ENCODE assay signal across 8 cellular contexts in genomic region chr11:83292709-83293435, GRCh38. TPM values are rescaled to one million over a fixed set of nuclear protein-coding genes. Genes with fewer than 3 reads are reported as not detected.
DNase-seq lines count a peak whose midpoint lies in the region; ATAC-seq, FAIRE-seq and TF ChIP-seq lines count a peak whose summit lies in the region.

No MANE protein-coding gene starts in this region.

- ATAC-seq in GM21367 (IDR thresholded peaks at IDR 0.05; ENCODE audit: unreplicated experiment) (peak; percentile 53), K562 (peak; percentile 85)

- WGBS in K562 (ENCODE audit: insufficient coverage, low coverage, missing lambda C conversion rate), result 35% methylated on average over 7 of the region's 7 CpGs
- 54 to 63% (median 57%) methylated on average over 7 of the region's 7 CpGs for WGBS in spleen, 5 donors

- in situ Hi-C loops in K562 (cut with MboI), result no loop called here

- H3K36me3 ChIP-seq in PC-9 (ENCODE audit: low read depth), result no peaks in the 10 kb centered on the region
- no peaks in the 10 kb centered on the region for H3K36me3 ChIP-seq in K562 (ENCODE audit: control insufficient read depth, insufficient read depth, low read length)
- H3K36me3 ChIP-seq in spleen, result no peaks in the 10 kb centered on the region

- no peaks in the 10 kb centered on the region for H3K4me1 ChIP-seq in PC-9 (replicated peaks; ENCODE audit: insufficient read depth)
- no peaks in the 10 kb centered on the region; a peak in 1 of 5 replicates for H3K4me1 ChIP-seq in K562 (replicated peaks in 1 of 2; ENCODE audit: control insufficient read depth in 2 of 2, insufficient read depth in 2 of 2, low read length in 2 of 2)
- H3K4me1 ChIP-seq in spleen, result peaks cover 0 to 10% (median 7%) of the 10 kb centered on the region in 6 donors

- H3K9me3 Mint-ChIP-seq in immature natural killer cell, result no peaks in the 10 kb centered on the region

- peak overlapping the region in 2 of 6 donors; percentile 50 to 65 for H3K27ac Mint-ChIP-seq in immature natural killer cell

- H3K9ac ChIP-seq in K562 (ENCODE audit: insufficient read depth in 1 of 2, low read depth in 2 of 2, low read length in 2 of 2), result no peak overlapping the region

- no peaks in the 10 kb centered on the region for H3K9me2 ChIP-seq in PC-9 (ENCODE audit: insufficient read depth)

- H3K4me3 ChIP-seq in PC-9, result no peak overlapping the region
- no peak overlapping the region for H3K4me3 ChIP-seq in K562
- H3K4me3 ChIP-seq in spleen, result peak overlapping the region in 1 of 8 donors; percentile 35

- no peaks in the 10 kb centered on the region for H3K27me3 ChIP-seq in PC-9 (ENCODE audit: insufficient read depth, low read depth)
- H3K27me3 ChIP-seq in K562 (ENCODE audit: control insufficient read depth in 2 of 2, insufficient read depth in 2 of 2, low read length in 2 of 2), result peaks cover 0 to 5% of the 10 kb centered on the region in 2 experiments; a peak in 4 of 5 replicates
- no peaks in the 10 kb centered on the region for H3K27me3 ChIP-seq in spleen (replicated peaks in 1 of 7)

- H3K36me3 Mint-ChIP-seq in immature natural killer cell, result no peaks in the 10 kb centered on the region

- H3K79me2 ChIP-seq in PC-9 (ENCODE audit: low read depth) (no peaks in the 10 kb centered on the region), K562 (ENCODE audit: control insufficient read depth, insufficient read depth, low read length) (no peaks in the 10 kb centered on the region)

- no peaks in the 10 kb centered on the region for H3F3A ChIP-seq in PC-9 (ENCODE audit: insufficient read depth, low read depth)

- peaks cover 2 to 8% (median 8%) of the 10 kb centered on the region in 3 donors for H3K27me3 Mint-ChIP-seq in immature natural killer cell (ENCODE audit: low read depth in 3 of 3)

- H3K27ac ChIP-seq in PC-9 (no peak overlapping the region), K562 (ENCODE audit: extremely low read depth, low read depth, low read length) (no peak overlapping the region), spleen (no peak overlapping the region)

- TF ChIP-seq CTCF in PC-9 (conservative IDR thresholded peaks at IDR 0.05), result peak; percentile 83
- TF ChIP-seq CTCF in K562 (IDR thresholded peaks at IDR 0.05 in 2 of 3, conservative IDR thresholded peaks at IDR 0.05 in 1 of 3; ENCODE audit: insufficient read depth in 2 of 3, low read depth in 1 of 3, low read length in 3 of 3), result peak; percentile 57 to 74 (median 64)
- TF ChIP-seq CTCF in spleen (IDR thresholded peaks at IDR 0.05 in 8 of 11, conservative IDR thresholded peaks at IDR 0.05 in 3 of 11), result peak; percentile 15 to 76 (median 63)

- DNase-seq in NCI-H2171 treated with DMSO at 0.1 percent for 48 hours (lab: John Stamatoyannopoulos, UW) (peak; percentile 6), NCI-H2171 (lab: John Stamatoyannopoulos, UW) (no peak), HS-5 (ENCODE audit: low read depth) (peak; percentile 56), PC-9 (peak in 1 of 2 experiments; percentile 14), K562 (ENCODE audit: extremely low read depth in 1 of 4, low spot score in 3 of 4) (peak; percentile 35 to 67 (median 45)), immature natural killer cell (peak in 2 of 3 donors; percentile 13 to 29), spleen (no peak)

- CTCF ChIA-PET in PC-9 (lab: Charles Lee), result interaction anchor here (0.6 to 1.9 kb wide), 10 partner anchors 10 to 524 kb away, joined by 3 to 10 read pairs (median 4); no protein-coding TSS in a partner anchor
- CTCF ChIA-PET in K562 (lab: Yijun Ruan, JAX; ENCODE audit: low intra/inter-chr PET ratio), result interaction anchor here (1.4 kb wide), 1 partner anchor 431 kb away, joined by 3 read pairs; no protein-coding TSS in a partner anchor

- TF ChIP-seq POLR2A in K562 (conservative IDR thresholded peaks at IDR 0.05) (no peak), spleen (IDR thresholded peaks at IDR 0.05) (no peak)

- no peaks in the 10 kb centered on the region for H3K9me3 ChIP-seq in PC-9 (ENCODE audit: insufficient read depth, low read depth)
- no peaks in the 10 kb centered on the region for H3K9me3 ChIP-seq in K562 (replicated peaks; ENCODE audit: control insufficient read depth, insufficient read depth, low read depth, low read length)
- no peaks in the 10 kb centered on the region for H3K9me3 ChIP-seq in spleen

- H3K4me2 ChIP-seq in PC-9 (peak overlapping the region; percentile 16; the same call in 1 of the 2 replicates), K562 (ENCODE audit: insufficient read depth, low read length) (peak overlapping the region; percentile 27; the same call in 1 of the 2 replicates)

- TF ChIP-seq EP300 in K562 (IDR thresholded peaks at IDR 0.05; ENCODE audit: low read length), result no peak

- peak; percentile 70 for FAIRE-seq in K562 (lab: Jason Lieb, UNC)

- no peaks in the 10 kb centered on the region for H3K9me1 ChIP-seq in K562 (ENCODE audit: control insufficient read depth, insufficient read depth, low read length)

- peak; percentile 46 to 55 for TF ChIP-seq RAD21 in K562 (CRISPR knock-in tag; conservative IDR thresholded peaks at IDR 0.05 in 1 of 2, IDR thresholded peaks at IDR 0.05 in 1 of 2)

- H3K4me1 Mint-ChIP-seq in immature natural killer cell, result peaks cover 3 to 6% of the 10 kb centered on the region in 2 donors

- no peak overlapping the region for H2AFZ ChIP-seq in PC-9
- H2AFZ ChIP-seq in K562 (ENCODE audit: low read depth, low read length), result no peak overlapping the region

- POLR2A ChIA-PET in PC-9 (lab: Charles Lee; ENCODE audit: unreplicated experiment) (interaction anchor here (0.6 to 0.7 kb wide), 4 partner anchors 387 to 523 kb away, joined by 3 to 9 read pairs (median 4); no protein-coding TSS in a partner anchor), K562 (lab: Yijun Ruan, JAX) (interaction anchor here (0.6 to 1.1 kb wide), 3 partner anchors 12 to 221 kb away, joined by 3 read pairs; partner anchors contain the start of genes ANKRD42 and RAB30)

- H4K20me1 ChIP-seq in PC-9 (ENCODE audit: insufficient read depth) (no peaks in the 10 kb centered on the region), K562 (replicated peaks; ENCODE audit: control insufficient read depth, insufficient read depth, low read length) (no peaks in the 10 kb centered on the region; the same call in 1 of the 2 replicates)

- peak overlapping the region in 4 of 5 donors; percentile 5 to 64 (median 38) for H3K4me3 Mint-ChIP-seq in immature natural killer cell

- intact Hi-C loops in PC-9 (cut with micrococcal nuclease; ENCODE audit: unreplicated experiment) (loop anchor here (2.0 kb wide), 2 partner anchors 432 to 528 kb away; no protein-coding TSS in a partner anchor), K562 (cut with micrococcal nuclease) (loop anchor here (2.0 to 5.0 kb wide), 2 partner anchors 429 to 524 kb away; no protein-coding TSS in a partner anchor), spleen (cut with DNase I; ENCODE audit: low total_unique reads) (loop anchor here (10.0 kb wide), 1 partner anchor 432 kb away; no protein-coding TSS in a partner anchor)

- no TSS peak for BruUV-seq in PC-9 (replicated peaks; lab: Mats Ljungman, UMichigan)
- BruUV-seq in K562 (replicated peaks; lab: Mats Ljungman, UMichigan), result no TSS peak

TF ChIP-seq in K562, 482 proteins besides CTCF, POLR2A, EP300 and RAD21 (continues in another document):
- TF ChIP-seq PRPF4 (IDR thresholded peaks at IDR 0.05; ENCODE audit: insufficient read depth, low read depth, low read length, poor library complexity, severe bottlenecking), result no peak
- TF ChIP-seq SOX6 (IDR thresholded peaks at IDR 0.05), result peak; percentile 39; the same call in 1 of the 2 replicates
- peak; percentile 13 for TF ChIP-seq ZFP36 (IDR thresholded peaks at IDR 0.05; ENCODE audit: low read depth, low read length, partially characterized antibody)
- TF ChIP-seq BCL6 (CRISPR knock-in tag; IDR thresholded peaks at IDR 0.05), result no peak
- peak in 1 of 2 experiments; percentile 19; a peak in 1 of 4 replicates for TF ChIP-seq RCOR1 (IDR thresholded peaks at IDR 0.05; ENCODE audit: borderline replicate concordance in 1 of 2, low read depth in 2 of 2, low read length in 2 of 2)
- TF ChIP-seq HMGXB4 (CRISPR knock-in tag; IDR thresholded peaks at IDR 0.05), result no peak
- TF ChIP-seq HIVEP1 (CRISPR knock-in tag; IDR thresholded peaks at IDR 0.05), result no peak

RNA-seq across cellular contexts. Expression of gene CCDC90B, which starts 6.7 kb away (rescaled TPM):
- 32.2 and 36.6 TPM in 2 replicates for total RNA-seq in PC-9 (2021)
- 17.5 and 35.0 TPM in 2 replicates for total RNA-seq in K562 (2011; cell fraction: chromatin; rRNA removed; ENCODE audit: low replicate concordance)
- total RNA-seq in K562 (2011; cell fraction: nucleolus; rRNA removed), result 17.8 and 19.7 TPM in 2 replicates
- total RNA-seq in K562 (2011; cell fraction: nucleoplasm; rRNA removed), result 24.1 and 28.1 TPM in 2 replicates
- 38.1 and 42.6 TPM in 2 replicates for total RNA-seq in K562 (2014; rRNA removed)
- total RNA-seq in K562 (2014; rRNA removed; fragmentation: Illumina TruSeq; extraction: Trizol), result 51.8 and 54.6 TPM in 2 replicates
- total RNA-seq in K562 (2015; rRNA removed; fragmentation: Illumina TruSeq; extraction: Trizol), result 51.7 and 58.6 TPM in 2 replicates
- 26.6 and 31.1 TPM in 2 replicates for total RNA-seq in K562 (2021)
- 30.3 and 37.9 TPM in 2 replicates for polyA plus RNA-seq in K562 (2011; rRNA removed)
- 13.7 and 18.2 TPM in 2 replicates for polyA plus RNA-seq in K562 (2011; cell fraction: cytosol; rRNA removed)
- 16.9 and 21.4 TPM in 2 replicates for polyA plus RNA-seq in K562 (2011; cell fraction: nucleus; rRNA removed)
- polyA plus RNA-seq in K562 (2012), result 37.4 and 46.9 TPM in 2 replicates
- 44.8 and 50.5 TPM in 2 replicates for polyA plus RNA-seq in K562 (2014; fragmentation: Illumina TruSeq; extraction: Trizol)
- polyA plus RNA-seq in K562 (2014; fragmentation: Nextera tagmentation; extraction: Ambion mirVana), result 10 to 100 TPM; 60.6 to 63.6 TPM
- polyA plus RNA-seq in K562 (2014; rRNA removed), result 41.5 and 57.0 TPM in 2 replicates
- 36.2 and 39.7 TPM in 2 replicates for polyA minus RNA-seq in K562 (2011; rRNA and poly(A)+ RNA removed)
- polyA minus RNA-seq in K562 (2011; cell fraction: cytosol; rRNA and poly(A)+ RNA removed), result 13.9 and 14.4 TPM in 2 replicates
- polyA minus RNA-seq in K562 (2011; cell fraction: nucleus; rRNA and poly(A)+ RNA removed), result 30.0 and 37.3 TPM in 2 replicates
- 10 to 100 TPM; 42.2 to 64.4 (median 50.5) TPM for polyA plus RNA-seq in immature natural killer cell
- total RNA-seq in spleen, result 10 to 100 TPM; 26.6 to 54.5 (median 36.2) TPM
- polyA plus RNA-seq in spleen, result 10 to 100 TPM; 31.5 to 45.1 (median 39.2) TPM

Comparison
In these comparisons a context has a peak if more than half of its experiments do, and no peak if none do; other contexts are left out.
1. DNase-seq: peak in NCI-H2171 treated with DMSO at 0.1 percent for 48 hours (single experiment), HS-5 (single experiment), K562 (4 of 4) and immature natural killer cell (2 of 3); none in NCI-H2171 (single experiment) and spleen (single experiment).
2. Peak in every context shown above with its lines, with median percentiles within 50 percentile points of each other: CTCF ChIP-seq.